ENCODE assay signal across 11 cellular contexts in genomic region chr13:44573071-44573470, GRCh38. TPM values are rescaled to one million over a fixed set of nuclear protein-coding genes. Genes with fewer than 3 reads are reported as not detected.
DNase-seq lines count a peak whose midpoint lies in the region; ATAC-seq and TF ChIP-seq lines count a peak whose summit lies in the region.
"Had no signal": no experiment of that assay in that cellular context is flagged by ENCODE, and none has a peak within 500 bp of the region (broad histone marks: within the 10 kb centered on the region; RNA-seq: fewer than 3 reads in every experiment).

No MANE protein-coding gene starts in this region.

- peaks cover 0 to 5% (median 4%) of the 10 kb centered on the region in 3 donors for H3K36me3 ChIP-seq in skeletal muscle tissue (ENCODE audit: control insufficient read depth in 3 of 3, insufficient read depth in 3 of 3, low read length in 3 of 3)

- no peaks in the 10 kb centered on the region for H3K27me3 Mint-ChIP-seq in activated naive CD4-positive, alpha-beta T cell treated with anti-CD3 and anti-CD28 coated beads for 36 hours (ENCODE audit: low read depth)

- peaks cover 49% of the 10 kb centered on the region for H3K4me1 Mint-ChIP-seq in activated naive CD4-positive, alpha-beta T cell treated with anti-CD3 and anti-CD28 coated beads for 36 hours (ENCODE audit: low read depth)

- H3K9me3 ChIP-seq in skeletal muscle tissue (ENCODE audit: control insufficient read depth in 3 of 3, low read length in 3 of 3), result no peaks in the 10 kb centered on the region

- no peak overlapping the region for H3K27ac Mint-ChIP-seq in activated naive CD4-positive, alpha-beta T cell treated with anti-CD3 and anti-CD28 coated beads for 36 hours

- H3K27ac ChIP-seq in skeletal muscle tissue (ENCODE audit: low read depth, low read length), result peak overlapping the region; percentile 97
- H3K27ac ChIP-seq: epithelial cell of prostate had no signal

- H3K4me3 Mint-ChIP-seq in activated naive CD4-positive, alpha-beta T cell treated with anti-CD3 and anti-CD28 coated beads for 36 hours, result no peak overlapping the region

- DNase-seq in NCI-H82 (lab: John Stamatoyannopoulos, UW), result peak; percentile 33
- no peak for DNase-seq in NCI-H82 treated with DMSO at 0.1 percent for 48 hours (lab: John Stamatoyannopoulos, UW; ENCODE audit: unreplicated experiment)
- no peak for DNase-seq in astrocyte of the cerebellum (ENCODE audit: low read depth)
- DNase-seq in iPS-NIHi7 (ENCODE audit: extremely low spot score), result peak; percentile 32
- DNase-seq in GM10266 (ENCODE audit: extremely low spot score), result no peak
- DNase-seq in activated naive CD4-positive, alpha-beta T cell treated with anti-CD3 and anti-CD28 coated beads for 36 hours, result no peak
- DNase-seq: NCI-H2081, SW 1271 had no signal

- TF ChIP-seq CTCF in astrocyte of the cerebellum (IDR thresholded peaks at IDR 0.05; ENCODE audit: low read depth, low read length, missing control alignments) (no peak), GM10266 (IDR thresholded peaks at IDR 0.05; ENCODE audit: control insufficient read depth, insufficient read depth, low read depth, missing control alignments) (no peak)

- intact Hi-C loops in activated naive CD4-positive, alpha-beta T cell treated with anti-CD3 and anti-CD28 coated beads for 36 hours (cut with micrococcal nuclease), result no loop called here

- H3K9me3 Mint-ChIP-seq in activated naive CD4-positive, alpha-beta T cell treated with anti-CD3 and anti-CD28 coated beads for 36 hours, result no peaks in the 10 kb centered on the region

- peaks cover 25 to 33% (median 32%) of the 10 kb centered on the region in 3 donors for H3K4me1 ChIP-seq in skeletal muscle tissue (ENCODE audit: control insufficient read depth in 3 of 3, insufficient read depth in 3 of 3, low read length in 3 of 3)

- in situ Hi-C loops in astrocyte of the cerebellum (cut with HindIII; ENCODE audit: low sequenced_read_pairs), result loop anchor here (10.0 kb wide), 1 partner anchor 142 kb away; no protein-coding TSS in a partner anchor

- H3K9ac ChIP-seq in skeletal muscle tissue (ENCODE audit: low read depth in 1 of 3, low read length in 3 of 3), result peak overlapping the region; percentile 56 to 97 (median 75)

- no peak for ATAC-seq in GM18870 (IDR thresholded peaks at IDR 0.05; ENCODE audit: unreplicated experiment)

- H3K27me3 ChIP-seq in skeletal muscle tissue (ENCODE audit: control insufficient read depth in 3 of 3, insufficient read depth in 3 of 3, low read length in 3 of 3), result no peaks in the 10 kb centered on the region

- H3K4me3 ChIP-seq in astrocyte of the cerebellum (ENCODE audit: low read depth, low read length), result peak overlapping the region; percentile 86
- peak overlapping the region; percentile 77 to 84 (median 83) for H3K4me3 ChIP-seq in skeletal muscle tissue (ENCODE audit: low read length in 3 of 3)

- CTCF ChIA-PET in activated naive CD4-positive, alpha-beta T cell treated with anti-CD3 and anti-CD28 coated beads for 36 hours (lab: Charles Lee), result interaction anchor here (1.2 to 2.1 kb wide), 3 partner anchors 16 to 94 kb away, joined by 3 to 5 read pairs (median 4); no protein-coding TSS in a partner anchor

- peaks cover 2% of the 10 kb centered on the region for H3K36me3 Mint-ChIP-seq in activated naive CD4-positive, alpha-beta T cell treated with anti-CD3 and anti-CD28 coated beads for 36 hours (ENCODE audit: low read depth)

RNA-seq across cellular contexts. Expression of gene TSC22D1, which starts 3.1 kb away (rescaled TPM):
- 69.4 TPM for total RNA-seq in skeletal muscle tissue
- total RNA-seq in activated naive CD4-positive, alpha-beta T cell treated with anti-CD3 and anti-CD28 coated beads for 36 hours, result 1 to 10 TPM; 8.8 to 9.7 TPM

Comparison
In these comparisons a context has a peak if more than half of its experiments do, and no peak if none do; other contexts are left out.
1. DNase-seq: peak in NCI-H82 (single experiment) and iPS-NIHi7 (single experiment); none in NCI-H82 treated with DMSO at 0.1 percent for 48 hours (single experiment), astrocyte of the cerebellum (single experiment), GM10266 (single experiment) and activated naive CD4-positive, alpha-beta T cell treated with anti-CD3 and anti-CD28 coated beads for 36 hours (single experiment).